1 cellular context compared by ENCODE assay signal in the genomic region with DNA sequence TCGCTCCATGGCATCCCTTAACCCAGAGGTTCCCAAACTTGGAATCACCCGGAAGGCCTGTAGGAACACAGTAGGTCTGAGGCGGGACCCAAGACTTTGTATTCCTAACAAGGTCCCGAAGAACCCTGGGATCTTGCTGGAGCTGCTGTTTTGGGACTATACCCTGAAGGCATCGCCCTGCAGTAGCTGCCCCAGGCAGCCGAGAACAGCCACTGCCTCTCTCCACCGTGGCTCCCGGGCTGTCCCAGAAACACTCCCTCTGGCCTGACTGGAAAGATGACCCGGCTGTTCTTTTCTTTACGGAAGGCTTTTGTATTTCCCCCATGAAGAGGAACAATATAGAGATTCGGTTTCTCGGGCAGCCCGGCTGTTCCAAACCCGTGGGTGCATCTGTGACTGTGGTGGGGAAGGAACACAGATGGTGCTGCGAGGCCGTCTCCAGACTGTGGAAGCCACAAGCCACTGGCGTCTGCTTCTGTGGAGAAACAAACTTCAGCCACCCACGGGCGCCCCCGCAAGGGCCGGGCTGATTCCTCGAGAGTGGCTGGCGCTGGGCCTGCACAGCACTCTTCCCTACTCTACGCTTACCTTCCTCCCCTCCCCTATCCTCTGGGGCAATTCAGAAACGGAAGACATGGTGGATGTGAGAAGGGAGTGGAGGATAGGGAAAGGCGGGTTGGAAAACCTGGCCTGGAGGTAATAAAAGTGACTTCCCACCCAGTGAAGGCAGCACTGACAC.
TF ChIP-seq lines count a peak whose summit lies in the region.

No MANE protein-coding gene starts in this region.

TF ChIP-seq in WTC11, 78 proteins besides CTCF, POLR2A, EP300 and RAD21 (continued from another document):
- TF ChIP-seq ZBTB21 (CRISPR knock-in tag; IDR thresholded peaks at IDR 0.05; ENCODE audit: borderline replicate concordance) (0 out of 2 replicates have a peak, but pooled peaks have one; percentile 70), GRHL2 (CRISPR knock-in tag; IDR thresholded peaks at IDR 0.05; ENCODE audit: insufficient replicate concordance, severe bottlenecking) (no peak), SMAD4 (CRISPR knock-in tag; IDR thresholded peaks at IDR 0.05) (no peak), NFATC4 (CRISPR knock-in tag; IDR thresholded peaks at IDR 0.05) (no peak), ZNF138 (CRISPR knock-in tag; conservative IDR thresholded peaks at IDR 0.05) (0 out of 2 replicates have a peak, but pooled peaks have one; percentile 62), RELA (CRISPR knock-in tag; IDR thresholded peaks at IDR 0.05; ENCODE audit: borderline replicate concordance) (no peak), GABPB1 (CRISPR knock-in tag; IDR thresholded peaks at IDR 0.05) (no peak), NFE2L1 (CRISPR knock-in tag; IDR thresholded peaks at IDR 0.05) (peak; percentile 65; the same call in 1 of the 2 replicates), NR2C2 (CRISPR knock-in tag; IDR thresholded peaks at IDR 0.05) (no peak)
- TF ChIP-seq, protein P1, sequence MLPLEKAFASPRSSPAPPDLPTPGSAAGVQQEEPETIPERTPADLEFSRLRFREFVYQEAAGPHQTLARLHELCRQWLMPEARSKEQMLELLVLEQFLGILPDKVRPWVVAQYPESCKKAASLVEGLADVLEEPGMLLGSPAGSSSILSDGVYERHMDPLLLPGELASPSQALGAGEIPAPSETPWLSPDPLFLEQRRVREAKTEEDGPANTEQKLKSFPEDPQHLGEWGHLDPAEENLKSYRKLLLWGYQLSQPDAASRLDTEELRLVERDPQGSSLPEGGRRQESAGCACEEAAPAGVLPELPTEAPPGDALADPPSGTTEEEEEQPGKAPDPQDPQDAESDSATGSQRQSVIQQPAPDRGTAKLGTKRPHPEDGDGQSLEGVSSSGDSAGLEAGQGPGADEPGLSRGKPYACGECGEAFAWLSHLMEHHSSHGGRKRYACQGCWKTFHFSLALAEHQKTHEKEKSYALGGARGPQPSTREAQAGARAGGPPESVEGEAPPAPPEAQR (CRISPR knock-in tag; IDR thresholded peaks at IDR 0.05), result 0 out of 2 replicates have a peak, but pooled peaks have one; percentile 30
- TF ChIP-seq, protein P2, sequence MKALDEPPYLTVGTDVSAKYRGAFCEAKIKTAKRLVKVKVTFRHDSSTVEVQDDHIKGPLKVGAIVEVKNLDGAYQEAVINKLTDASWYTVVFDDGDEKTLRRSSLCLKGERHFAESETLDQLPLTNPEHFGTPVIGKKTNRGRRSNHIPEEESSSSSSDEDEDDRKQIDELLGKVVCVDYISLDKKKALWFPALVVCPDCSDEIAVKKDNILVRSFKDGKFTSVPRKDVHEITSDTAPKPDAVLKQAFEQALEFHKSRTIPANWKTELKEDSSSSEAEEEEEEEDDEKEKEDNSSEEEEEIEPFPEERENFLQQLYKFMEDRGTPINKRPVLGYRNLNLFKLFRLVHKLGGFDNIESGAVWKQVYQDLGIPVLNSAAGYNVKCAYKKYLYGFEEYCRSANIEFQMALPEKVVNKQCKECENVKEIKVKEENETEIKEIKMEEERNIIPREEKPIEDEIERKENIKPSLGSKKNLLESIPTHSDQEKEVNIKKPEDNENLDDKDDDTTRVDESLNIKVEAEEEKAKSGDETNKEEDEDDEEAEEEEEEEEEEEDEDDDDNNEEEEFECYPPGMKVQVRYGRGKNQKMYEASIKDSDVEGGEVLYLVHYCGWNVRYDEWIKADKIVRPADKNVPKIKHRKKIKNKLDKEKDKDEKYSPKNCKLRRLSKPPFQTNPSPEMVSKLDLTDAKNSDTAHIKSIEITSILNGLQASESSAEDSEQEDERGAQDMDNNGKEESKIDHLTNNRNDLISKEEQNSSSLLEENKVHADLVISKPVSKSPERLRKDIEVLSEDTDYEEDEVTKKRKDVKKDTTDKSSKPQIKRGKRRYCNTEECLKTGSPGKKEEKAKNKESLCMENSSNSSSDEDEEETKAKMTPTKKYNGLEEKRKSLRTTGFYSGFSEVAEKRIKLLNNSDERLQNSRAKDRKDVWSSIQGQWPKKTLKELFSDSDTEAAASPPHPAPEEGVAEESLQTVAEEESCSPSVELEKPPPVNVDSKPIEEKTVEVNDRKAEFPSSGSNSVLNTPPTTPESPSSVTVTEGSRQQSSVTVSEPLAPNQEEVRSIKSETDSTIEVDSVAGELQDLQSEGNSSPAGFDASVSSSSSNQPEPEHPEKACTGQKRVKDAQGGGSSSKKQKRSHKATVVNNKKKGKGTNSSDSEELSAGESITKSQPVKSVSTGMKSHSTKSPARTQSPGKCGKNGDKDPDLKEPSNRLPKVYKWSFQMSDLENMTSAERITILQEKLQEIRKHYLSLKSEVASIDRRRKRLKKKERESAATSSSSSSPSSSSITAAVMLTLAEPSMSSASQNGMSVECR (CRISPR knock-in tag; IDR thresholded peaks at IDR 0.05; ENCODE audit: borderline replicate concordance), result no peak
TF ChIP-seq in WTC11: peak in this region for 17.
